Comparison of ENCODE assay signal across 14 cellular contexts in genomic region chr16:80992676-80993292, GRCh38. TPM values are rescaled to one million over a fixed set of nuclear protein-coding genes. Genes with fewer than 3 reads are reported as not detected.
DNase-seq lines count a peak whose midpoint lies in the region; ATAC-seq and TF ChIP-seq lines count a peak whose summit lies in the region.
"Had no signal": no experiment of that assay in that cellular context is flagged by ENCODE, and none has a peak within 500 bp of the region (broad histone marks: within the 10 kb centered on the region; RNA-seq: fewer than 3 reads in every experiment).

No MANE protein-coding gene starts in this region.

- H3K9me2 ChIP-seq in hepatocyte (replicated peaks; ENCODE audit: insufficient read depth): no peaks in the 10 kb centered on the region

- H3K4me2 ChIP-seq in hepatocyte: peak overlapping the region; percentile 66

- H3K36me3 ChIP-seq in heart left ventricle (peaks cover 0 to 21% (median 4%) of the 10 kb centered on the region in 9 donors), brain microvascular endothelial cell (replicated peaks) (no peaks in the 10 kb centered on the region), hepatocyte (replicated peaks; ENCODE audit: insufficient read depth, low read depth) (no peaks in the 10 kb centered on the region)
- H3K36me3 ChIP-seq: colonic mucosa, neutrophil had no signal

- H3K4me3 ChIP-seq in heart left ventricle (peak overlapping the region in 1 of 12 donors; percentile 7), brain microvascular endothelial cell (ENCODE audit: low read depth, low read length) (peak overlapping the region; percentile 10), hepatocyte (no peak overlapping the region)
- H3K4me3 ChIP-seq: colonic mucosa had no signal

- 38 to 45% (median 40%) methylated on average over 3 of the region's 3 CpGs for WGBS in heart left ventricle, 4 donors
- WGBS in hepatocyte (ENCODE audit: low lambda C conversion rate, missing lambda C conversion rate): 40% methylated on average over 3 of the region's 3 CpGs

- no peaks in the 10 kb centered on the region for H3K27me3 ChIP-seq in heart left ventricle
- H3K27me3 ChIP-seq in brain microvascular endothelial cell (replicated peaks): no peaks in the 10 kb centered on the region
- no peaks in the 10 kb centered on the region for H3K27me3 ChIP-seq in hepatocyte
- H3K27me3 ChIP-seq: colonic mucosa, neutrophil had no signal

- intact Hi-C loops in heart left ventricle (cut with DNase I): no loop called here
- intact Hi-C loops in Right ventricle myocardium inferior (cut with DNase I): no loop called here

- peaks cover 72% of the 10 kb centered on the region for H3K79me2 ChIP-seq in hepatocyte

- H3K4me1 ChIP-seq in heart left ventricle (peaks cover 0 to 26% (median 15%) of the 10 kb centered on the region in 12 donors), hepatocyte (ENCODE audit: insufficient read depth) (peaks cover 12% of the 10 kb centered on the region)
- H3K4me1 ChIP-seq: colonic mucosa had no signal

- no peaks in the 10 kb centered on the region for H4K20me1 ChIP-seq in hepatocyte (ENCODE audit: insufficient read depth, poor library complexity, severe bottlenecking)

- H3K9me3 ChIP-seq in heart left ventricle (no peaks in the 10 kb centered on the region), hepatocyte (ENCODE audit: low read depth) (no peaks in the 10 kb centered on the region)
- H3K9me3 ChIP-seq: colonic mucosa, neutrophil had no signal

- TF ChIP-seq CTCF in heart left ventricle (IDR thresholded peaks at IDR 0.05): no peak
- TF ChIP-seq CTCF in brain microvascular endothelial cell (IDR thresholded peaks at IDR 0.05; ENCODE audit: low read depth, low read length, missing control alignments): no peak
- TF ChIP-seq CTCF in hepatocyte (IDR thresholded peaks at IDR 0.05; ENCODE audit: poor library complexity): no peak

- no peak for TF ChIP-seq POLR2A in heart left ventricle (IDR thresholded peaks at IDR 0.05)

- in situ Hi-C loops in brain microvascular endothelial cell (cut with HindIII; ENCODE audit: low pct_ligation_motif_present, low sequenced_read_pairs): no loop called here

- DNase-seq in heart left ventricle (no peak), Right ventricle myocardium inferior (ENCODE audit: missing footprints) (no peak), brain microvascular endothelial cell (no peak), hepatocyte (ENCODE audit: low spot score) (no peak), substantia nigra (lab: John Stamatoyannopoulos, UW) (no peak), T1000 (lab: John Stamatoyannopoulos, UW) (no peak), NCI-H748 (lab: John Stamatoyannopoulos, UW; ENCODE audit: unreplicated experiment) (no peak)
- no peak for DNase-seq in stimulated activated naive CD4-positive, alpha-beta T cell (lab: John Stamatoyannopoulos, UW)
- DNase-seq: colonic mucosa; DMS53; NCI-H1092 treated with DMSO at 0.1 percent for 48 hours; NCI-H345; stimulated activated CD4-positive, alpha-beta T cell treated with anti-CD3 and anti-CD28 coated beads, Interleukin-12 subunit alpha, Interleukin-12 subunit beta, amount 100 ng/mL, for 4 hours had no signal

- no peak overlapping the region for H2AFZ ChIP-seq in hepatocyte

- ATAC-seq in heart left ventricle (peak in 1 of 4 donors; percentile 15), Right ventricle myocardium inferior (no peak)

- peak overlapping the region in 10 of 12 donors; percentile 36 to 67 (median 54) for H3K27ac ChIP-seq in heart left ventricle
- H3K27ac ChIP-seq in brain microvascular endothelial cell: peak overlapping the region; percentile 80
- H3K27ac ChIP-seq in hepatocyte: peak overlapping the region; percentile 77
- peak overlapping the region; percentile 63 for H3K27ac ChIP-seq in substantia nigra (ENCODE audit: low read depth, low read length, poor library complexity, severe bottlenecking)
- H3K27ac ChIP-seq: colonic mucosa, neutrophil had no signal

RNA-seq across cellular contexts. Expression of gene CMC2, which starts 13.9 kb away (rescaled TPM):
- total RNA-seq in heart left ventricle (100 to 1,000 TPM in 8 of 9 donors, 10 to 100 TPM in 1; 89.0 to 182 (median 132) TPM), Right ventricle myocardium inferior (130 TPM), hepatocyte (47.4 and 77.6 TPM in 2 replicates)
- polyA plus RNA-seq in heart left ventricle (100 to 1,000 TPM; 196 to 377 TPM), hepatocyte (132 and 133 TPM in 2 replicates)

RNA-seq across cellular contexts. Expression of gene CENPN, which starts 14.2 kb away (rescaled TPM):
- 10 to 100 TPM in 6 of 9 donors, 1 to 10 TPM in 3; 7.0 to 14.8 (median 10.3) TPM for total RNA-seq in heart left ventricle
- 10 to 100 TPM in 1 of 2 donors, 1 to 10 TPM in 1; 1.9 to 11.9 TPM for polyA plus RNA-seq in heart left ventricle
- 8.9 TPM for total RNA-seq in Right ventricle myocardium inferior
- total RNA-seq in hepatocyte: 13.6 and 14.2 TPM in 2 replicates
- 16.4 and 16.8 TPM in 2 replicates for polyA plus RNA-seq in hepatocyte

RNA-seq across cellular contexts. Expression of gene ATMIN, which starts 42.9 kb away (rescaled TPM):
- total RNA-seq in heart left ventricle (10 to 100 TPM; 22.3 to 36.0 (median 28.5) TPM), Right ventricle myocardium inferior (21.2 TPM), hepatocyte (50.8 and 58.4 TPM in 2 replicates)
- polyA plus RNA-seq in heart left ventricle (10 to 100 TPM in 1 of 2 donors, 1 to 10 TPM in 1; 6.4 to 27.3 TPM), hepatocyte (30.7 and 35.6 TPM in 2 replicates)
